24 cellular contexts compared by ENCODE assay signal in genomic region chr10:75658496-75658895, GRCh38.
DNase-seq lines count a peak whose midpoint lies in the region; ATAC-seq, FAIRE-seq and TF ChIP-seq lines count a peak whose summit lies in the region.
"Had no signal": no experiment of that assay in that cellular context is flagged by ENCODE, and none has a peak within 500 bp of the region (broad histone marks: within the 10 kb centered on the region; RNA-seq: fewer than 3 reads in every experiment).

No MANE protein-coding gene starts in this region.

- no peak overlapping the region for H4K91ac ChIP-seq in H1 (replicated peaks; ENCODE audit: insufficient read length, low read length)

- BruUV-seq in HepG2 (replicated peaks; lab: Mats Ljungman, UMichigan) = no TSS peak

- FAIRE-seq in HepG2 (lab: Jason Lieb, UNC) = no peak
- FAIRE-seq in H1 (lab: Jason Lieb, UNC) = no peak
- FAIRE-seq: A204.1, D721Med, GM12878, GM19239 had no signal

- H3K9me3 ChIP-seq in HepG2 (ENCODE audit: low read length) (no peaks in the 10 kb centered on the region), right lobe of liver (no peaks in the 10 kb centered on the region), H1 (ENCODE audit: insufficient read depth in 2 of 2, low read depth in 1 of 2, low read length in 1 of 2) (no peaks in the 10 kb centered on the region), thoracic aorta (no peaks in the 10 kb centered on the region), heart right ventricle (no peaks in the 10 kb centered on the region)
- H3K9me3 ChIP-seq: BE2C; BLaER1 treated with 17β-estradiol and CSF1 and Interleukin-3, amounts not matched to agents 10 nM and 100 nM had no signal

- H3K18ac ChIP-seq in H1 (ENCODE audit: extremely low read depth, low read length) = no peak overlapping the region

- H2BK12ac ChIP-seq in H1 (ENCODE audit: low read depth, low read length) = no peak overlapping the region

- H3K27me3 ChIP-seq in HepG2 (ENCODE audit: control insufficient read depth in 1 of 2, insufficient read depth in 2 of 2, low read length in 2 of 2) (no peaks in the 10 kb centered on the region), right lobe of liver (no peaks in the 10 kb centered on the region), H1 (replicated peaks in 1 of 4; ENCODE audit: control insufficient read depth in 3 of 4, extremely low read depth in 1 of 4, insufficient read depth in 3 of 4, low read length in 3 of 4) (no peaks in the 10 kb centered on the region), thoracic aorta (replicated peaks; ENCODE audit: insufficient read depth) (no peaks in the 10 kb centered on the region), heart right ventricle (no peaks in the 10 kb centered on the region)
- H3K27me3 ChIP-seq: BE2C; BLaER1 treated with 17β-estradiol and CSF1 and Interleukin-3, amounts not matched to agents 10 nM and 100 nM had no signal

- no peak overlapping the region for H3K23ac ChIP-seq in H1 (ENCODE audit: insufficient read length)

- TF ChIP-seq POLR2A in HepG2 (IDR thresholded peaks at IDR 0.05; ENCODE audit: insufficient read depth in 1 of 2, low read depth in 2 of 2, low read length in 2 of 2) = no peak
- TF ChIP-seq POLR2A in right lobe of liver (IDR thresholded peaks at IDR 0.05) = no peak
- no peak for TF ChIP-seq POLR2A in H1 (IDR thresholded peaks at IDR 0.05; ENCODE audit: control extremely low read depth in 1 of 2, low read depth in 2 of 2, low read length in 2 of 2)

- no peak overlapping the region for H2BK5ac ChIP-seq in H1 (ENCODE audit: low read depth, low read length)

- no peak overlapping the region for H2BK120ac ChIP-seq in H1 (replicated peaks; ENCODE audit: low read depth, low read length)

- 100% methylated on average over 1 of the region's 1 CpG for WGBS in HepG2 (ENCODE audit: low lambda C conversion rate)
- WGBS in right lobe of liver (ENCODE audit: insufficient coverage, low coverage, low lambda C conversion rate, missing lambda C conversion rate) = 100% methylated on average over 1 of the region's 1 CpG
- WGBS in H1 (ENCODE audit: extremely low coverage in 1 of 2, insufficient coverage in 1 of 2, insufficient read length in 1 of 2, insufficient replicate concordance in 2 of 2, low coverage in 1 of 2, low lambda C conversion rate in 2 of 2, missing lambda C conversion rate in 1 of 2), 2 experiments = 81% methylated on average over 1 of the region's 1 CpG; no CpG with 5 or more reads in 1 of the 2 experiments
- WGBS in heart right ventricle, 2 donors = 100% methylated on average over 1 of the region's 1 CpG

- DNase-seq in HepG2 (ENCODE audit: low spot score) (no peak), right lobe of liver (no peak), H1 (ENCODE audit: low read depth in 1 of 2, low spot score in 2 of 2) (no peak), thoracic aorta (ENCODE audit: low spot score) (no peak), heart right ventricle (no peak), MV-4-11 (lab: John Stamatoyannopoulos, UW) (no peak), cerebellum (ENCODE audit: low spot score) (no peak)
- DNase-seq: ACHN; AML-193; BE2C; CD4-positive, alpha-beta T cell; CD8-positive, alpha-beta memory T cell; DMS 273 treated with DMSO at 0.1 percent for 48 hours; EL; GDM1; GM23248; H9 had no signal

- POLR2A ChIA-PET in HepG2 (lab: Yijun Ruan, JAX) = no interaction called here
- POLR2A ChIA-PET in H1 (lab: Charles Lee; ENCODE audit: partially characterized antibody) = no interaction called here

- H3K56ac ChIP-seq in H1 (replicated peaks; ENCODE audit: insufficient read length, low read depth, low read length) = no peak overlapping the region

- H2BK20ac ChIP-seq in H1 (ENCODE audit: low read length) = no peak overlapping the region

- ATAC-seq in HepG2 (no peak), right lobe of liver (no peak), thoracic aorta (ENCODE audit: insufficient number of reproducible peaks, low FRiP score, low read depth) (no peak), heart right ventricle (no peak)
- ATAC-seq: GM12878, HCT116 had no signal

- TF ChIP-seq EP300 in HepG2 (IDR thresholded peaks at IDR 0.05; ENCODE audit: low read depth in 2 of 2, low read length in 2 of 2) (no peak), HepG2 (CRISPR knock-in tag; IDR thresholded peaks at IDR 0.05; ENCODE audit: borderline replicate concordance) (no peak), H1 (IDR thresholded peaks at IDR 0.05; ENCODE audit: borderline replicate concordance in 1 of 2, low read depth in 2 of 2, low read length in 2 of 2) (no peak)

- no peak overlapping the region for H3K4ac ChIP-seq in H1 (replicated peaks; ENCODE audit: insufficient read length, low read depth, low read length)

- intact Hi-C loops in HepG2 (cut with micrococcal nuclease; ENCODE audit: unreplicated experiment) (no loop called here), right lobe of liver (cut with DNase I) (no loop called here), heart right ventricle (cut with DNase I) (loop anchor here in 4 of 10 donors (5.0 to 10.0 kb wide), 2 partner anchors 254 to 256 kb away; partner anchors contain the start of gene ZNF503 (in 4 of the 4))

- H3K4me2 ChIP-seq in HepG2 (ENCODE audit: low read depth, low read length) (no peak overlapping the region), H1 (ENCODE audit: insufficient read depth in 1 of 2, low read depth in 2 of 2, low read length in 2 of 2) (no peak overlapping the region)
- H3K4me2 ChIP-seq: BLaER1 treated with 17β-estradiol and CSF1 and Interleukin-3, amounts not matched to agents 10 nM and 100 nM had no signal

- H3K79me1 ChIP-seq in H1 (ENCODE audit: low read depth, low read length) = no peaks in the 10 kb centered on the region

- H4K20me1 ChIP-seq in HepG2 (ENCODE audit: insufficient read depth, low read length) = no peaks in the 10 kb centered on the region
- no peaks in the 10 kb centered on the region for H4K20me1 ChIP-seq in H1 (replicated peaks in 1 of 2; ENCODE audit: control insufficient read depth in 1 of 2, insufficient read depth in 2 of 2, low read length in 2 of 2)
- H4K20me1 ChIP-seq: BLaER1 treated with 17β-estradiol and CSF1 and Interleukin-3, amounts not matched to agents 10 nM and 100 nM had no signal

- H4K5ac ChIP-seq in H1 (ENCODE audit: insufficient read length, low read depth, low read length) = no peak overlapping the region

- no peak overlapping the region for H3K4me3 ChIP-seq in HepG2 (replicated peaks in 1 of 3; ENCODE audit: insufficient read depth in 1 of 3, low read depth in 2 of 3, low read length in 3 of 3)
- no peak overlapping the region for H3K4me3 ChIP-seq in right lobe of liver
- no peak overlapping the region for H3K4me3 ChIP-seq in H1 (ENCODE audit: extremely low read depth in 1 of 4, insufficient read depth in 2 of 4, low read depth in 3 of 4, low read length in 4 of 4)
- no peak overlapping the region for H3K4me3 ChIP-seq in thoracic aorta
- H3K4me3 ChIP-seq in heart right ventricle = no peak overlapping the region
- H3K4me3 ChIP-seq: BLaER1 treated with 17β-estradiol and CSF1 and Interleukin-3, amounts not matched to agents 10 nM and 100 nM; GM12878; GM23248 had no signal

- TF ChIP-seq RAD21 in HepG2 (CRISPR knock-in tag; IDR thresholded peaks at IDR 0.05) (no peak), H1 (IDR thresholded peaks at IDR 0.05 in 1 of 2, conservative IDR thresholded peaks at IDR 0.05 in 1 of 2; ENCODE audit: low read depth in 2 of 2, low read length in 2 of 2) (no peak)

- TF ChIP-seq CTCF in HepG2 (CRISPR knock-in tag; IDR thresholded peaks at IDR 0.05) = no peak
- TF ChIP-seq CTCF in right lobe of liver (IDR thresholded peaks at IDR 0.05) = no peak
- no peak for TF ChIP-seq CTCF in H1 (IDR thresholded peaks at IDR 0.05; ENCODE audit: control extremely low read depth in 1 of 3, insufficient read depth in 1 of 3, low read depth in 1 of 3, low read length in 3 of 3)
- TF ChIP-seq CTCF in thoracic aorta (IDR thresholded peaks at IDR 0.05) = no peak
- TF ChIP-seq CTCF in heart right ventricle (IDR thresholded peaks at IDR 0.05) = no peak

- H3K4me1 ChIP-seq in HepG2 (ENCODE audit: insufficient read depth, low read length) = peaks cover 61% of the 10 kb centered on the region
- H3K4me1 ChIP-seq in right lobe of liver = peaks cover 0 to 33% (median 7%) of the 10 kb centered on the region in 4 donors
- no peaks in the 10 kb centered on the region for H3K4me1 ChIP-seq in H1 (replicated peaks in 1 of 4; ENCODE audit: control insufficient read depth in 3 of 4, insufficient read depth in 4 of 4, low read length in 3 of 4)
- peaks cover 52 to 97% of the 10 kb centered on the region in 2 donors for H3K4me1 ChIP-seq in thoracic aorta (ENCODE audit: control insufficient read depth in 1 of 2, low read depth in 2 of 2)
- H3K4me1 ChIP-seq in heart right ventricle = peaks cover 3 to 64% (median 35%) of the 10 kb centered on the region in 9 donors
- H3K4me1 ChIP-seq: BE2C; BLaER1 treated with 17β-estradiol and CSF1 and Interleukin-3, amounts not matched to agents 10 nM and 100 nM had no signal

- in situ Hi-C loops in HepG2 (cut with HindIII; ENCODE audit: extremely low pct_ligation_motif_present, low pct_unique_long_range_greater_than_20kb) = no loop called here

- H3K9ac ChIP-seq in HepG2 (ENCODE audit: insufficient read depth, low read depth, low read length) (no peak overlapping the region), H1 (replicated peaks in 1 of 4; ENCODE audit: extremely low read depth in 1 of 4, low read depth in 3 of 4, low read length in 3 of 4) (no peak overlapping the region)
- H3K9ac ChIP-seq: BLaER1 treated with 17β-estradiol and CSF1 and Interleukin-3, amounts not matched to agents 10 nM and 100 nM; GM23248 had no signal

- no peak overlapping the region for H2AK5ac ChIP-seq in H1 (ENCODE audit: low read depth, low read length)

- H3K27ac ChIP-seq in HepG2 (ENCODE audit: extremely low read length, insufficient read depth, low read length) (no peak overlapping the region), right lobe of liver (no peak overlapping the region), H1 (ENCODE audit: low read depth, low read length) (no peak overlapping the region), thoracic aorta (peak overlapping the region; percentile 42 to 97), heart right ventricle (no peak overlapping the region)
- H3K27ac ChIP-seq: 22Rv1; BLaER1 treated with 17β-estradiol and CSF1 and Interleukin-3, amounts not matched to agents 10 nM and 100 nM; GM23248 had no signal

- no peak overlapping the region for H4K8ac ChIP-seq in H1 (ENCODE audit: extremely low read depth, insufficient read depth, low read length)

- no peaks in the 10 kb centered on the region for H3K23me2 ChIP-seq in H1 (ENCODE audit: low read depth, low read length)

- H3K36me3 ChIP-seq in HepG2 (replicated peaks in 1 of 2; ENCODE audit: control insufficient read depth in 1 of 2, insufficient read depth in 2 of 2, low read length in 2 of 2) (no peaks in the 10 kb centered on the region; a peak in 1 of 5 replicates), right lobe of liver (no peaks in the 10 kb centered on the region), H1 (ENCODE audit: control insufficient read depth in 2 of 4, insufficient read depth in 4 of 4, low read length in 3 of 4) (no peaks in the 10 kb centered on the region), thoracic aorta (no peaks in the 10 kb centered on the region), heart right ventricle (no peaks in the 10 kb centered on the region)
- H3K36me3 ChIP-seq: BE2C; BLaER1 treated with 17β-estradiol and CSF1 and Interleukin-3, amounts not matched to agents 10 nM and 100 nM had no signal

- H3K14ac ChIP-seq in H1 (ENCODE audit: insufficient read length) = no peak overlapping the region

- H2AFZ ChIP-seq in HepG2 (ENCODE audit: low read length) (no peak overlapping the region), H1 (ENCODE audit: low read length) (no peak overlapping the region)
- H2AFZ ChIP-seq: GM23248 had no signal

- no peak overlapping the region for H2BK15ac ChIP-seq in H1 (ENCODE audit: low read length)

- no peaks in the 10 kb centered on the region for H3K79me2 ChIP-seq in HepG2 (ENCODE audit: insufficient read depth, low read length)
- no peaks in the 10 kb centered on the region for H3K79me2 ChIP-seq in H1 (ENCODE audit: control insufficient read depth in 1 of 2, insufficient read depth in 2 of 2, low read length in 2 of 2)

- CTCF ChIA-PET in HepG2 (lab: Yijun Ruan, JAX; ENCODE audit: low intra/inter-chr PET ratio, low total read pairs) (no interaction called here), H1 (lab: Charles Lee; ENCODE audit: partially characterized antibody) (no interaction called here)

Comparison
In these comparisons a context has a peak if more than half of its experiments do, and no peak if none do; other contexts are left out.
1. H3K27ac ChIP-seq: peak in thoracic aorta (2 of 2); none in HepG2 (single experiment), right lobe of liver (0 of 3), H1 (single experiment) and heart right ventricle (0 of 10).
2. Of the 41 proteins assayed by ChIP-seq in both HepG2 and H1: peak only in HepG2: none; only in H1: none; in both: MAFK; in neither: 40.